In genomic region chr5:143318833-143319232, GRCh38 we compare ENCODE assay signal across 23 cellular contexts.
"Had no signal": no experiment of that assay in that cellular context is flagged by ENCODE, and none has a peak within 500 bp of the region (broad histone marks: within the 10 kb centered on the region; RNA-seq: fewer than 3 reads in every experiment).

No MANE protein-coding gene starts in this region.

- H3K4me1 Mint-ChIP-seq: neural progenitor cell, WTC11 had no signal

- H3K27me3 Mint-ChIP-seq: activated CD4-positive, alpha-beta T cell treated with anti-CD3 and anti-CD28 coated beads for 36 hours; activated naive CD8-positive, alpha-beta T cell; naive B cell had no signal

- H3K27ac Mint-ChIP-seq: activated CD4-positive, alpha-beta T cell treated with anti-CD3 and anti-CD28 coated beads for 36 hours; activated T-helper 2 cell treated with anti-CD3 and anti-CD28 coated beads, Interferon-gamma antibody, Interleukin-2, Interleukin-4, amounts not matched to agents 10 μg/mL and 5 μg/mL and 100 μg/mL, durations not matched to agents 14 hours and 24 hours and 36 hours; endodermal cell; neural progenitor cell; WTC11 had no signal

- H3K36me3 Mint-ChIP-seq: neural progenitor cell, WTC11 had no signal

- DNase-seq: activated CD4-positive, alpha-beta T cell treated with anti-CD3 and anti-CD28 coated beads for 36 hours; activated CD4-positive, alpha-beta T cell treated with anti-CD3 and anti-CD28 coated beads, Interleukin-2, amount 50 U/mL, for 48 hours; activated CD8-positive, alpha-beta memory T cell treated with anti-CD3 and anti-CD28 coated beads, Interleukin-2, amount 50 U/mL, for 48 hours; activated naive CD4-positive, alpha-beta T cell; activated T-cell treated with anti-CD3 and anti-CD28 coated beads, Interleukin-2, amount 50 U/mL, for 4 hours; amniotic stem cell; cortex of kidney; endodermal cell; immature natural killer cell; naive B cell; retina; stimulated activated CD4-positive, alpha-beta T cell treated with anti-CD3 and anti-CD28 coated beads, Interleukin-4, amount 100 ng/mL, for 4 hours; stimulated activated naive CD8-positive, alpha-beta T cell treated with anti-CD3 and anti-CD28 coated beads, Interleukin-15, Interleukin-2, amounts not matched to agents 100 U/mL and 50 U/mL, for 24 hours; substantia nigra; T-helper 9 cell; thyroid gland; upper lobe of right lung had no signal

- H3K9me3 Mint-ChIP-seq: activated T-cell treated with anti-CD3 and anti-CD28 coated beads, Interleukin-2, amount 50 U/mL, for 4 hours; activated T-helper 2 cell treated with anti-CD3 and anti-CD28 coated beads, Interferon-gamma antibody, Interleukin-2, Interleukin-4, amounts not matched to agents 10 μg/mL and 5 μg/mL and 100 μg/mL, durations not matched to agents 14 hours and 24 hours and 36 hours; immature natural killer cell; neural progenitor cell had no signal

- ATAC-seq: left lobe of liver; stimulated activated naive CD8-positive, alpha-beta T cell treated with anti-CD3 and anti-CD28 coated beads, Interleukin-15, Interleukin-2, amounts not matched to agents 100 U/mL and 50 U/mL, for 24 hours; upper lobe of right lung; WTC11 had no signal

- H3K4me3 Mint-ChIP-seq: activated CD4-positive, alpha-beta T cell treated with anti-CD3 and anti-CD28 coated beads for 36 hours; activated naive CD8-positive, alpha-beta T cell; activated T-cell treated with anti-CD3 and anti-CD28 coated beads, Interleukin-2, amount 50 U/mL, for 4 hours; endodermal cell; immature natural killer cell; naive B cell; neural progenitor cell; WTC11 had no signal

- H3K27ac ChIP-seq: neural progenitor cell, thyroid gland, upper lobe of right lung had no signal

- H3K4me3 ChIP-seq: lung, neural progenitor cell, thyroid gland, upper lobe of right lung had no signal
